In the genomic region with DNA sequence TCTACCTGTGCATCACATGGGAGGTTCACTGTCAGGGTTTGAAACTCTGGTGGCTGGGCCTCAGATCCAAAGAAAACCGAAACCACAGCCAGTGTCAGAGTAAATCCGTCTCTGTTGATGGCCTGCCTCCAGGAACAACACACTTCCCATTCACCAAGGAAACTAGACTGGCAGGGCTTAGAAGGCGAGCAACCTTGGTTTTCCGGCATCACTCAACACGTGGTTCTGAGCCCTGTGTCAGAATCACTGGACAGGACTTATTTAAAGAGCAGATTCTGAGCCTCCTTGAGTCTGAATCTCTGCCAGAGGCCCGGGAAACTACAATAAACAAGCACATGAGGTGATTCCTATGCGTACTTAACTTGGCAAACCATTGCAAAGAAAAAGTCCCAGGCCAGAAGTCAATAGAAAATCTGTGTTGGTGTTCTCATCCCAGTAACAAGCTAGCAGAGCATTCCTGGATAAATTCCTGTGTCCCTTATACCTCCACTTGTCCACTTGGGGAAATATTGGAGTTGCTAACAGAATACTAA, we compare ENCODE assay signal across 8 cellular contexts.
DNase-seq lines count a peak whose midpoint lies in the region; ATAC-seq and TF ChIP-seq lines count a peak whose summit lies in the region.
"Had no signal": no experiment of that assay in that cellular context is flagged by ENCODE, and none has a peak within 500 bp of the region (broad histone marks: within the 10 kb centered on the region; RNA-seq: fewer than 3 reads in every experiment).

No MANE protein-coding gene starts in this region.

- no peak for DNase-seq in PC-3
- no peak for DNase-seq in esophagus muscularis mucosa (ENCODE audit: extremely low spot score)
- DNase-seq in aorta, result peak in 1 of 2 donors; percentile 73
- DNase-seq in NCI-H1048 (lab: John Stamatoyannopoulos, UW), result no peak
- no peak for DNase-seq in glomerular visceral epithelial cell (ENCODE audit: extremely low spot score)
- DNase-seq: stimulated activated naive CD4-positive, alpha-beta T cell had no signal

- ATAC-seq in PC-3 (peak; percentile 29; the same call in 1 of the 2 replicates), aorta (ENCODE audit: low FRiP score) (peak; percentile 78), HG02623 (IDR thresholded peaks at IDR 0.05; ENCODE audit: unreplicated experiment) (no peak)

- POLR2A ChIA-PET in PC-3 (lab: Charles Lee; ENCODE audit: unreplicated experiment), result no interaction called here

- BruUV-seq in PC-3 (replicated peaks; lab: Mats Ljungman, UMichigan), result no TSS peak

- 16% methylated on average over 5 of the region's 7 CpGs for WGBS in esophagus muscularis mucosa
- WGBS in aorta, 2 donors, result 4 to 7% methylated on average over 7 of the region's 7 CpGs

- H3K4me2 ChIP-seq in PC-3 (ENCODE audit: low read length), result no peak overlapping the region

- H3K9me3 ChIP-seq in PC-3 (ENCODE audit: low read length), result no peaks in the 10 kb centered on the region
- H3K9me3 ChIP-seq in esophagus muscularis mucosa, result no peaks in the 10 kb centered on the region
- no peaks in the 10 kb centered on the region for H3K9me3 ChIP-seq in muscle layer of duodenum (ENCODE audit: control insufficient read depth in 1 of 2, low read length in 2 of 2)
- no peaks in the 10 kb centered on the region for H3K9me3 ChIP-seq in aorta (ENCODE audit: control insufficient read depth, low read length)

- TF ChIP-seq EP300 in esophagus muscularis mucosa (IDR thresholded peaks at IDR 0.05), result no peak

- H3K9me2 ChIP-seq in PC-3 (replicated peaks; ENCODE audit: low read length), result no peaks in the 10 kb centered on the region

- no peaks in the 10 kb centered on the region for H4K20me1 ChIP-seq in PC-3 (ENCODE audit: low read length)

- H3K79me2 ChIP-seq in PC-3 (ENCODE audit: low read length), result no peaks in the 10 kb centered on the region

- intact Hi-C loops in PC-3 (cut with micrococcal nuclease) (no loop called here), esophagus muscularis mucosa (cut with DNase I) (no loop called here), aorta (cut with DNase I) (no loop called here)

- peak overlapping the region; percentile 5; the same call in 1 of the 2 replicates for H2AFZ ChIP-seq in PC-3 (ENCODE audit: low read length)

- H3K27me3 ChIP-seq in PC-3 (ENCODE audit: low read length) (no peaks in the 10 kb centered on the region), esophagus muscularis mucosa (no peaks in the 10 kb centered on the region), muscle layer of duodenum (ENCODE audit: low read depth, low read length) (no peaks in the 10 kb centered on the region), aorta (ENCODE audit: control insufficient read depth in 1 of 2, insufficient read depth in 2 of 2, low read length in 1 of 2) (no peaks in the 10 kb centered on the region)

- H3K4me1 ChIP-seq in PC-3 (ENCODE audit: insufficient read depth, low read length) (no peaks in the 10 kb centered on the region), esophagus muscularis mucosa (peaks cover 0 to 22% (median 14%) of the 10 kb centered on the region in 4 donors), muscle layer of duodenum (ENCODE audit: control insufficient read depth in 1 of 2, insufficient read depth in 2 of 2, low read length in 2 of 2) (peaks cover 4 to 8% of the 10 kb centered on the region in 2 donors), aorta (ENCODE audit: control insufficient read depth in 1 of 2, insufficient read depth in 2 of 2, low read length in 2 of 2) (no peaks in the 10 kb centered on the region)

- TF ChIP-seq POLR2A in esophagus muscularis mucosa (IDR thresholded peaks at IDR 0.05; ENCODE audit: low read depth), result no peak

- CTCF ChIA-PET in PC-3 (lab: Charles Lee), result no interaction called here

- H3K4me3 ChIP-seq in PC-3 (ENCODE audit: low read length), result no peak overlapping the region
- peak overlapping the region in 3 of 4 donors; percentile 26 to 30 (median 27) for H3K4me3 ChIP-seq in esophagus muscularis mucosa
- H3K4me3 ChIP-seq in muscle layer of duodenum (ENCODE audit: low read depth in 1 of 2, low read length in 2 of 2), result peak overlapping the region in 1 of 2 donors; percentile 4
- H3K4me3 ChIP-seq in aorta (ENCODE audit: low read length in 2 of 2), result peak overlapping the region in 1 of 2 donors; percentile 25

- H3K27ac ChIP-seq in PC-3 (ENCODE audit: low read length) (no peak overlapping the region), esophagus muscularis mucosa (replicated peaks in 1 of 4) (peak overlapping the region; percentile 77 to 80 (median 79)), muscle layer of duodenum (ENCODE audit: low read length) (peak overlapping the region; percentile 43), aorta (ENCODE audit: low read depth in 1 of 2, low read length in 2 of 2) (peak overlapping the region in 1 of 2 donors; percentile 65)

- H3K36me3 ChIP-seq in PC-3 (ENCODE audit: low read depth, low read length) (no peaks in the 10 kb centered on the region), esophagus muscularis mucosa (no peaks in the 10 kb centered on the region), muscle layer of duodenum (ENCODE audit: control insufficient read depth in 1 of 2, insufficient read depth in 2 of 2, low read length in 2 of 2) (peaks cover 0 to 3% of the 10 kb centered on the region in 2 donors), aorta (ENCODE audit: control insufficient read depth in 1 of 2, insufficient read depth in 2 of 2, low read length in 1 of 2) (no peaks in the 10 kb centered on the region)

- no peaks in the 10 kb centered on the region for H3F3A ChIP-seq in PC-3 (ENCODE audit: low read length, unreplicated experiment)

- TF ChIP-seq CTCF in PC-3 (conservative IDR thresholded peaks at IDR 0.05; ENCODE audit: low read depth, low read length) (no peak), esophagus muscularis mucosa (IDR thresholded peaks at IDR 0.05) (peak in 1 of 3 experiments; percentile 26)

- H3K9ac ChIP-seq in PC-3 (ENCODE audit: low read length), result no peak overlapping the region
